37 cellular contexts compared by ENCODE assay signal in the genomic region with DNA sequence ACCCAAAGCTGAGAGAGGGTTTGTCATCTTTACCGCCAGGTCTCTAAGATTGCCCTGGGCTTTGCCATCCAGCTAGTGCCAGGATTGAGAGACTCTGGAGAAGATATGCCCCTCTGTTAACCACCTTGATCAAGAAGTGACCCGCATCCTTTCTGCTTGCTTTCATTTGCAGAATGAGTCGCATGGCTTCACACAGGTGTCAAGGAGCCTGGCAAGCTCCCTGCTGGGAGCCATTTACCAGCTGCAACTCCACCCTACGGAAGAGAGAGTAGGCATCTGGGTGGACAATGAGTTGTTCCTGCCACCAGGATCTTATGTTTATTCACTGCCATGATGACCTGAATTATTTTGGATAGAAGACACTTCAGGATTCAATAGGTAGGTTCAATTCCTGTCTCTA. TPM values are rescaled to one million over a fixed set of nuclear protein-coding genes. Genes with fewer than 3 reads are reported as not detected.
"Had no signal": no experiment of that assay in that cellular context is flagged by ENCODE, and none has a peak within 500 bp of the region (broad histone marks: within the 10 kb centered on the region; RNA-seq: fewer than 3 reads in every experiment).

No MANE protein-coding gene starts in this region.

- H3K36me3 ChIP-seq: brain microvascular endothelial cell, gastroesophageal sphincter, pancreas, prostate gland, vagina, WERI-Rb-1 had no signal

- DNase-seq: activated CD4-positive, alpha-beta memory T cell treated with anti-CD3 and anti-CD28 coated beads for 36 hours; activated CD4-positive, alpha-beta T cell treated with anti-CD3 and anti-CD28 coated beads, Interleukin-2, amount 10 ng/mL, durations not matched to agents 24 days and 14 days; activated CD4-positive, CD25-positive, alpha-beta regulatory T cell treated with anti-CD3 and anti-CD28 coated beads, Interleukin-2, amount 50 U/mL, for 72 hours; activated CD8-positive, alpha-beta memory T cell treated with anti-CD3 and anti-CD28 coated beads, Interleukin-2, amount 50 U/mL, for 4 hours; activated effector memory CD4-positive, alpha-beta T cell treated with anti-CD3 and anti-CD28 coated beads, Interleukin-2, amount 50 U/mL, for 16 hours; activated naive CD4-positive, alpha-beta T cell treated with anti-CD3 and anti-CD28 coated beads, Interleukin-2, amount 10 ng/mL, durations not matched to agents 7 days and 5 days; activated T-cell treated with anti-CD3 and anti-CD28 coated beads, Interleukin-2, amount 50 U/mL, for 1 hour; amniotic stem cell; brain microvascular endothelial cell; dorsolateral prefrontal cortex; effector memory CD8-positive, alpha-beta T cell; naive thymus-derived CD8-positive, alpha-beta T cell; nucleus accumbens; pancreas; retina; stimulated activated CD4-positive, alpha-beta T cell treated with anti-CD3 and anti-CD28 coated beads, Interleukin-12 subunit alpha, Interleukin-12 subunit beta, amount 100 ng/mL, for 4 hours; stimulated activated CD4-positive, alpha-beta T cell treated with anti-CD3 and anti-CD28 coated beads, Interleukin-4, amount 100 ng/mL, for 4 hours; stimulated activated CD8-positive, alpha-beta memory T cell treated with anti-CD3 and anti-CD28 coated beads, Interleukin-4, amount 100 ng/mL, for 48 hours; stimulated activated naive CD8-positive, alpha-beta T cell treated with anti-CD3 and anti-CD28 coated beads, Interleukin-15, amount 100 ng/mL, for 72 hours; substantia nigra; T1000; WERI-Rb-1 had no signal

- H3K27me3 ChIP-seq: brain microvascular endothelial cell, gastroesophageal sphincter, hepatocyte, pancreas, vagina had no signal

- H2AFZ ChIP-seq: hepatocyte had no signal

- H3K27ac ChIP-seq: brain microvascular endothelial cell, coronary artery, dorsolateral prefrontal cortex, gastroesophageal sphincter, hepatocyte, pancreas, prostate gland, skin epidermis, vagina, WERI-Rb-1 had no signal

- H3K4me3 ChIP-seq: coronary artery, dorsolateral prefrontal cortex, gastroesophageal sphincter, hepatocyte, pancreas, prostate gland, skin epidermis, vagina had no signal

- H3K4me1 ChIP-seq: pancreas, prostate gland, vagina had no signal

- H3K4me2 ChIP-seq: hepatocyte had no signal

- H3K79me2 ChIP-seq: hepatocyte had no signal

- H3K9me3 ChIP-seq: gastroesophageal sphincter, pancreas, prostate gland, vagina had no signal

- FAIRE-seq: astrocyte, endothelial cell of umbilical vein, pancreas had no signal

RNA-seq across cellular contexts. Expression of gene HSD17B3, which starts 43.0 kb away (rescaled TPM):
- total RNA-seq: activated CD4-positive, alpha-beta memory T cell treated with anti-CD3 and anti-CD28 coated beads for 36 hours; activated CD4-positive, alpha-beta T cell treated with anti-CD3 and anti-CD28 coated beads, Interleukin-2, amount 10 ng/mL, durations not matched to agents 24 days and 14 days; activated CD8-positive, alpha-beta memory T cell treated with anti-CD3 and anti-CD28 coated beads for 36 hours; activated T-helper 1 cell treated with anti-CD3 and anti-CD28 coated beads, Interleukin-12 subunit alpha, Interleukin-12 subunit beta, Interleukin-2, Interleukin-4 antibody, amounts not matched to agents 30 ng/mL and 10 ng/mL and 1 ng/mL, durations not matched to agents 14 hours and 24 hours and 36 hours; astrocyte; cerebellum; fibroblast of villous mesenchyme; kidney epithelial cell; neural crest cell; vagina had no signal
- polyA plus RNA-seq: endothelial cell of umbilical vein; fibroblast of lung; naive thymus-derived CD8-positive, alpha-beta T cell had no signal
